ENCODE assay signal across 8 cellular contexts in the genomic region with DNA sequence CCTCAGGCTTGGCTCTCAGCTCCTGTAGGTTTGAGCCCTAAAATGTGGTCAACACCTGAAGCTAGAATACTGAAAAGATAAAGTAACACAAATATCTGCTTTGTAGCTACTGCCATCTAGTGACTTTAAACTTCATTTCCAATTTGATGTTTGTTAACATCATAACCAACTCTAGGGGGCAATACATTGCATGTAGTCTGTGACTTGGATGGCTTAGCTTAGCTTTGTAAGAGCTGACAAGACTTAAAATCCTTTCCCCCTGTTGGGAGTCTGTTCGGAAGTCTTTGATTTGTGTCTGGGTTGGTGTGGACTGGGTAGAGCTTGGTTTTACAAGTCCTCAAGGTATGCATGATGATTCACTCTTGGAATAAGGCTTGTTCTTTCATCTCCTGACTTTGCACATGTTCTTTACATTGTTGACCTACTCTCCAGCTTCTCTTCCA. TPM values are rescaled to one million over a fixed set of nuclear protein-coding genes. Genes with fewer than 3 reads are reported as not detected.
A peak's percentile ranks its signal among the peaks of the same experiment; 100 is the strongest.
DNase-seq lines count a peak whose midpoint lies in the region; ATAC-seq and TF ChIP-seq lines count a peak whose summit lies in the region.

No MANE protein-coding gene starts in this region.

- H3K4me3 Mint-ChIP-seq in CD4-positive, alpha-beta T cell = no peak overlapping the region
- H3K4me3 Mint-ChIP-seq in activated T-helper 17 cell treated with anti-CD3 and anti-CD28 coated beads, Interleukin-2, amount 50 U/mL, for 72 hours = no peak overlapping the region

- H3K36me3 Mint-ChIP-seq in CD4-positive, alpha-beta T cell (ENCODE audit: low read depth) = no peaks in the 10 kb centered on the region
- no peaks in the 10 kb centered on the region for H3K36me3 Mint-ChIP-seq in activated T-helper 17 cell treated with anti-CD3 and anti-CD28 coated beads, Interleukin-2, amount 50 U/mL, for 72 hours (ENCODE audit: low read depth)

- H3K4me1 Mint-ChIP-seq in CD4-positive, alpha-beta T cell (ENCODE audit: low read depth) = no peaks in the 10 kb centered on the region
- H3K4me1 Mint-ChIP-seq in activated T-helper 17 cell treated with anti-CD3 and anti-CD28 coated beads, Interleukin-2, amount 50 U/mL, for 72 hours = no peaks in the 10 kb centered on the region

- POLR2A ChIA-PET in CD4-positive, alpha-beta T cell (lab: Charles Lee) = interaction anchor here (0.7 to 1.0 kb wide), 2 partner anchors 29 to 504 kb away, joined by 4 read pairs; a partner anchor contains a TSS

- H3K9me3 Mint-ChIP-seq in CD4-positive, alpha-beta T cell = no peaks in the 10 kb centered on the region
- H3K9me3 Mint-ChIP-seq in activated T-helper 17 cell treated with anti-CD3 and anti-CD28 coated beads, Interleukin-2, amount 50 U/mL, for 72 hours = no peaks in the 10 kb centered on the region

- H3K9me3 ChIP-seq in CD4-positive, alpha-beta T cell (ENCODE audit: control insufficient read depth, low read length) = no peaks in the 10 kb centered on the region
- H3K9me3 ChIP-seq in body of pancreas (no peaks in the 10 kb centered on the region), uterus (no peaks in the 10 kb centered on the region)

- H3K4me1 ChIP-seq in body of pancreas = no peaks in the 10 kb centered on the region
- H3K4me1 ChIP-seq in uterus = no peaks in the 10 kb centered on the region

- TF ChIP-seq POLR2A in body of pancreas (IDR thresholded peaks at IDR 0.05) (no peak), uterus (IDR thresholded peaks at IDR 0.05) (no peak)

- peaks cover 18% of the 10 kb centered on the region for H3K27me3 Mint-ChIP-seq in CD4-positive, alpha-beta T cell
- peaks cover 14% of the 10 kb centered on the region for H3K27me3 Mint-ChIP-seq in activated T-helper 17 cell treated with anti-CD3 and anti-CD28 coated beads, Interleukin-2, amount 50 U/mL, for 72 hours

- CTCF ChIA-PET in CD4-positive, alpha-beta T cell (lab: Charles Lee) = interaction anchor here (0.6 to 1.2 kb wide), 9 partner anchors 9 to 504 kb away, joined by 3 to 5 read pairs (median 4); a partner anchor contains a TSS

- no peak overlapping the region for H3K27ac Mint-ChIP-seq in CD4-positive, alpha-beta T cell
- no peak overlapping the region for H3K27ac Mint-ChIP-seq in activated T-helper 17 cell treated with anti-CD3 and anti-CD28 coated beads, Interleukin-2, amount 50 U/mL, for 72 hours

- peaks cover 8% of the 10 kb centered on the region for H3K27me3 ChIP-seq in CD4-positive, alpha-beta T cell (ENCODE audit: control insufficient read depth, insufficient read depth, low read length)
- H3K27me3 ChIP-seq in body of pancreas = no peaks in the 10 kb centered on the region
- no peaks in the 10 kb centered on the region for H3K27me3 ChIP-seq in uterus

- 0 to 29% methylated on average over 1 of the region's 1 CpG for WGBS in body of pancreas, 2 donors

- H3K36me3 ChIP-seq in body of pancreas (replicated peaks in 1 of 2; ENCODE audit: insufficient read depth in 1 of 2, low read depth in 2 of 2) = no peaks in the 10 kb centered on the region
- no peaks in the 10 kb centered on the region for H3K36me3 ChIP-seq in uterus

- intact Hi-C loops in CD4-positive, alpha-beta T cell (cut with DNase I, micrococcal nuclease) = loop anchor here (1.0 to 10.0 kb wide), 3 partner anchors 475 to 504 kb away; a partner anchor contains a TSS
- intact Hi-C loops in body of pancreas (cut with DNase I) = no loop called here
- intact Hi-C loops in uterus (cut with DNase I; ENCODE audit: low total_unique reads) = no loop called here

- TF ChIP-seq CTCF in CD4-positive, alpha-beta T cell (IDR thresholded peaks at IDR 0.05) = peak; percentile 77
- TF ChIP-seq CTCF in body of pancreas (IDR thresholded peaks at IDR 0.05) (peak; percentile 47 to 93 (median 75)), uterus (IDR thresholded peaks at IDR 0.05) (peak; percentile 55 to 73 (median 62))

- H3K27ac ChIP-seq in CD4-positive, alpha-beta T cell (ENCODE audit: low read depth, low read length) = no peak overlapping the region
- H3K27ac ChIP-seq in body of pancreas = no peak overlapping the region
- H3K27ac ChIP-seq in uterus = no peak overlapping the region

- no peak for DNase-seq in CD4-positive, alpha-beta T cell
- DNase-seq in NCI-H748 treated with DMSO at 0.1 percent for 48 hours (lab: John Stamatoyannopoulos, UW) (peak; percentile 51), body of pancreas (no peak), kidney glomerular epithelial cell (lab: John Stamatoyannopoulos, UW) (peak; percentile 63), uterus (no peak)

- ATAC-seq in CD4-positive, alpha-beta T cell (ENCODE audit: poor library complexity) = peak; percentile 54
- peak; percentile 78 for ATAC-seq in GM18907 (IDR thresholded peaks at IDR 0.05; ENCODE audit: unreplicated experiment)
- peak; percentile 86 for ATAC-seq in HG03442 (IDR thresholded peaks at IDR 0.05; ENCODE audit: unreplicated experiment)
- ATAC-seq in body of pancreas = peak; percentile 47
- ATAC-seq in activated T-helper 17 cell treated with anti-CD3 and anti-CD28 coated beads, Interleukin-2, amount 50 U/mL, for 72 hours (replicated peaks) = no peak

- H3K4me3 ChIP-seq in body of pancreas = no peak overlapping the region
- H3K4me3 ChIP-seq in uterus = no peak overlapping the region

RNA-seq across cellular contexts. Expression of a gene that starts 51.7 kb away (rescaled TPM):
- under 1 TPM in 1 of 2 experiments, not detected in 1; 0.08 TPM for total RNA-seq in CD4-positive, alpha-beta T cell
- total RNA-seq in body of pancreas = under 1 TPM in 1 of 2 donors, not detected in 1; 0.26 TPM
- 1 to 10 TPM in 1 of 4 donors, under 1 TPM in 1, not detected in 2; 0.12 to 1.8 TPM for total RNA-seq in uterus
- total RNA-seq in activated T-helper 17 cell treated with anti-CD3 and anti-CD28 coated beads, Interleukin-2, amount 50 U/mL, for 72 hours = under 1 TPM; 0.21 to 0.22 TPM

RNA-seq across cellular contexts. Expression of a gene that starts 51.8 kb away (rescaled TPM):
- total RNA-seq in CD4-positive, alpha-beta T cell = 10 to 100 TPM; 81.2 to 88.6 TPM
- total RNA-seq in body of pancreas (10 to 100 TPM; 15.8 to 16.5 TPM), uterus (10 to 100 TPM; 28.4 to 84.4 (median 37.0) TPM)
- total RNA-seq in activated T-helper 17 cell treated with anti-CD3 and anti-CD28 coated beads, Interleukin-2, amount 50 U/mL, for 72 hours = 10 to 100 TPM; 56.6 to 81.1 TPM

Comparison
In these comparisons a context has a peak if more than half of its experiments do, and no peak if none do; other contexts are left out.
1. DNase-seq: peak in NCI-H748 treated with DMSO at 0.1 percent for 48 hours (single experiment) and kidney glomerular epithelial cell (single experiment); none in CD4-positive, alpha-beta T cell (0 of 10), body of pancreas (0 of 4) and uterus (0 of 2).
2. intact Hi-C loops: an anchor here in CD4-positive, alpha-beta T cell (1.0 to 10.0 kb wide); none called in body of pancreas and uterus.
3. Peak in every context shown above with its lines, with median percentiles within 50 percentile points of each other: CTCF ChIP-seq.